Comparison of ENCODE assay signal across 16 cellular contexts in the genomic region with DNA sequence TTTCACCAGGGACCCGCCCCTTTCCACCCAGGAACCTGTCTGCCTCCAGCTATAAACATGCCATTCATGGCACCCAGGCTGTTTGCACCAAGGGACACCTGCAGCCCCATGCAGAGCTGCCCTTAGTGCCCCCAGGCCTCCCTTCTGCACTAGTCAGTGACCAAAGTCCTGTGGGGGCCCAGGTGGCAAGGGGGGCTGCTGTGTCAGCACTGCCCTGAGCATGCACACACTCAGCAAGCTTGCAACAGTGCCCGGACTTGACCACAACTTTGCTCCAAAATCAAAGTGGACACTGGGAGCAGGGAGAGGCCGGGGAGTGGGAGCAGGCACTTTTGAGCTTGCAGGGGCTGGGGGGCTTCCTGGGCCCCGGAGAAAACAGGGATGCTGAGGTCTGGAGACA.
DNase-seq lines count a peak whose midpoint lies in the region; ATAC-seq and TF ChIP-seq lines count a peak whose summit lies in the region.
"Had no signal": no experiment of that assay in that cellular context is flagged by ENCODE, and none has a peak within 500 bp of the region (broad histone marks: within the 10 kb centered on the region; RNA-seq: fewer than 3 reads in every experiment).

No MANE protein-coding gene starts in this region.

- DNase-seq in GM23338 (ENCODE audit: low spot score): no peak
- no peak for DNase-seq in CD8-positive, alpha-beta memory T cell
- no peak for DNase-seq in T-helper 2 cell treated with Interferon-gamma antibody and Interleukin-4, amounts not matched to agents 5 μg/mL and 100 μg/mL, for 36 hours (ENCODE audit: low spot score)
- DNase-seq in naive thymus-derived CD4-positive, alpha-beta T cell: no peak
- DNase-seq: anterior cingulate cortex; DND-41; dorsolateral prefrontal cortex; NCI-H1417 treated with DMSO at 0.1 percent for 48 hours; NCI-H510A; nucleus accumbens; stimulated activated naive CD8-positive, alpha-beta T cell treated with anti-CD3 and anti-CD28 coated beads, Interleukin-15, amount 100 ng/mL, for 72 hours had no signal

- H3K79me2 ChIP-seq in GM23338 (replicated peaks; ENCODE audit: insufficient read depth): no peaks in the 10 kb centered on the region

- POLR2A ChIA-PET in CD8-positive, alpha-beta memory T cell (lab: Charles Lee): no interaction called here
- POLR2A ChIA-PET in naive thymus-derived CD4-positive, alpha-beta T cell (lab: Charles Lee): no interaction called here

- peak overlapping the region; percentile 96 for H3K27ac ChIP-seq in GM23338 (ENCODE audit: low read depth)
- H3K27ac ChIP-seq in HUES64 (ENCODE audit: low read depth, low read length): peak overlapping the region; percentile 94
- H3K27ac ChIP-seq in CD8-positive, alpha-beta memory T cell (ENCODE audit: low read depth, low read length): no peak overlapping the region
- no peak overlapping the region for H3K27ac ChIP-seq in naive thymus-derived CD4-positive, alpha-beta T cell (ENCODE audit: low read depth, low read length)
- H3K27ac ChIP-seq: BLaER1, dorsolateral prefrontal cortex had no signal

- peak; percentile 30 for ATAC-seq in GM18907 (IDR thresholded peaks at IDR 0.05; ENCODE audit: unreplicated experiment)
- no peak for ATAC-seq in GM23338
- no peak for ATAC-seq in GM18873 (IDR thresholded peaks at IDR 0.05; ENCODE audit: low FRiP score, unreplicated experiment)
- ATAC-seq in naive thymus-derived CD4-positive, alpha-beta T cell: no peak
- ATAC-seq: stimulated activated naive CD8-positive, alpha-beta T cell treated with anti-CD3 and anti-CD28 coated beads, Interleukin-15, amount 100 ng/mL, for 72 hours had no signal

- no peaks in the 10 kb centered on the region for H4K20me1 ChIP-seq in GM23338 (replicated peaks; ENCODE audit: insufficient read depth)
- H4K20me1 ChIP-seq: BLaER1 had no signal

- H2AFZ ChIP-seq in GM23338 (no peak overlapping the region), neuron (ENCODE audit: low read depth, low read length) (peak overlapping the region; percentile 68)

- CTCF ChIA-PET in CD8-positive, alpha-beta memory T cell (lab: Charles Lee): no interaction called here
- CTCF ChIA-PET in naive thymus-derived CD4-positive, alpha-beta T cell (lab: Charles Lee): no interaction called here

- no peak overlapping the region for H3K4me2 ChIP-seq in GM23338
- H3K4me2 ChIP-seq: BLaER1 had no signal

- no peak overlapping the region for H3K4me3 Mint-ChIP-seq in GM23338
- no peak overlapping the region for H3K4me3 Mint-ChIP-seq in CD8-positive, alpha-beta memory T cell
- H3K4me3 Mint-ChIP-seq in T-helper 2 cell treated with Interferon-gamma antibody and Interleukin-4, amounts not matched to agents 5 μg/mL and 100 μg/mL, for 36 hours: no peak overlapping the region
- no peak overlapping the region for H3K4me3 Mint-ChIP-seq in naive thymus-derived CD4-positive, alpha-beta T cell
- H3K4me3 Mint-ChIP-seq: stimulated activated naive CD8-positive, alpha-beta T cell treated with anti-CD3 and anti-CD28 coated beads, Interleukin-15, amount 100 ng/mL, for 72 hours had no signal

- peaks cover 10% of the 10 kb centered on the region for H3K9me3 Mint-ChIP-seq in GM23338
- peaks cover 5 to 14% (median 8%) of the 10 kb centered on the region in 5 donors for H3K9me3 Mint-ChIP-seq in CD8-positive, alpha-beta memory T cell
- H3K9me3 Mint-ChIP-seq in T-helper 2 cell treated with Interferon-gamma antibody and Interleukin-4, amounts not matched to agents 5 μg/mL and 100 μg/mL, for 36 hours: peaks cover 5% of the 10 kb centered on the region
- H3K9me3 Mint-ChIP-seq in naive thymus-derived CD4-positive, alpha-beta T cell: peaks cover 0 to 12% (median 0%) of the 10 kb centered on the region in 11 donors

- no peaks in the 10 kb centered on the region for H3K27me3 ChIP-seq in GM23338 (ENCODE audit: insufficient read depth)
- no peaks in the 10 kb centered on the region for H3K27me3 ChIP-seq in HUES64 (ENCODE audit: insufficient read depth, low read length)
- no peaks in the 10 kb centered on the region for H3K27me3 ChIP-seq in neuron (ENCODE audit: insufficient read depth, low read length)
- H3K27me3 ChIP-seq in CD8-positive, alpha-beta memory T cell (ENCODE audit: insufficient read depth, low read length, poor library complexity, severe bottlenecking): no peaks in the 10 kb centered on the region
- H3K27me3 ChIP-seq in naive thymus-derived CD4-positive, alpha-beta T cell (ENCODE audit: control insufficient read depth in 2 of 2, insufficient read depth in 2 of 2, low read length in 2 of 2): no peaks in the 10 kb centered on the region
- H3K27me3 ChIP-seq: BLaER1 had no signal

- H3K36me3 ChIP-seq in GM23338 (ENCODE audit: insufficient read depth) (no peaks in the 10 kb centered on the region), HUES64 (ENCODE audit: insufficient read depth, low read length) (no peaks in the 10 kb centered on the region), neuron (ENCODE audit: insufficient read depth, low read length) (no peaks in the 10 kb centered on the region)
- no peaks in the 10 kb centered on the region for H3K36me3 ChIP-seq in CD8-positive, alpha-beta memory T cell (ENCODE audit: insufficient read depth, low read length)
- H3K36me3 ChIP-seq in naive thymus-derived CD4-positive, alpha-beta T cell (ENCODE audit: control insufficient read depth in 2 of 3, insufficient read depth in 3 of 3, low read length in 3 of 3): no peaks in the 10 kb centered on the region
- H3K36me3 ChIP-seq: BLaER1 had no signal

- peaks cover 6% of the 10 kb centered on the region; the same call in 1 of the 2 replicates for H3K9me2 ChIP-seq in GM23338 (ENCODE audit: insufficient read depth)

- H3K27ac Mint-ChIP-seq in GM23338: peak overlapping the region; percentile 21; the same call in 1 of the 2 replicates
- no peak overlapping the region for H3K27ac Mint-ChIP-seq in CD8-positive, alpha-beta memory T cell
- no peak overlapping the region for H3K27ac Mint-ChIP-seq in T-helper 2 cell treated with Interferon-gamma antibody and Interleukin-4, amounts not matched to agents 5 μg/mL and 100 μg/mL, for 36 hours
- no peak overlapping the region for H3K27ac Mint-ChIP-seq in naive thymus-derived CD4-positive, alpha-beta T cell
- H3K27ac Mint-ChIP-seq: stimulated activated naive CD8-positive, alpha-beta T cell treated with anti-CD3 and anti-CD28 coated beads, Interleukin-15, amount 100 ng/mL, for 72 hours had no signal

- peaks cover 7% of the 10 kb centered on the region for H3K27me3 Mint-ChIP-seq in GM23338 (ENCODE audit: insufficient read depth, low read depth, poor library complexity)
- no peaks in the 10 kb centered on the region for H3K27me3 Mint-ChIP-seq in CD8-positive, alpha-beta memory T cell
- H3K27me3 Mint-ChIP-seq in T-helper 2 cell treated with Interferon-gamma antibody and Interleukin-4, amounts not matched to agents 5 μg/mL and 100 μg/mL, for 36 hours (ENCODE audit: low read depth): no peaks in the 10 kb centered on the region
- H3K27me3 Mint-ChIP-seq in naive thymus-derived CD4-positive, alpha-beta T cell: no peaks in the 10 kb centered on the region
- H3K27me3 Mint-ChIP-seq: stimulated activated naive CD8-positive, alpha-beta T cell treated with anti-CD3 and anti-CD28 coated beads, Interleukin-15, amount 100 ng/mL, for 72 hours had no signal

- TF ChIP-seq CTCF in GM23338 (conservative IDR thresholded peaks at IDR 0.05; ENCODE audit: low read depth in 2 of 2): no peak

- peaks cover 37% of the 10 kb centered on the region for H3K4me1 ChIP-seq in GM23338 (ENCODE audit: insufficient read depth)
- peaks cover 57% of the 10 kb centered on the region for H3K4me1 ChIP-seq in HUES64 (ENCODE audit: insufficient read depth, low read length)
- H3K4me1 ChIP-seq in neuron (ENCODE audit: insufficient read depth, low read length): peaks cover 5% of the 10 kb centered on the region
- no peaks in the 10 kb centered on the region for H3K4me1 ChIP-seq in CD8-positive, alpha-beta memory T cell (ENCODE audit: insufficient read depth, low read length)
- no peaks in the 10 kb centered on the region for H3K4me1 ChIP-seq in naive thymus-derived CD4-positive, alpha-beta T cell (ENCODE audit: control insufficient read depth in 2 of 2, insufficient read depth in 2 of 2, low read length in 2 of 2)
- H3K4me1 ChIP-seq: BLaER1 had no signal

- peak overlapping the region; percentile 59; the same call in 1 of the 2 replicates for H3K9ac ChIP-seq in HUES64 (ENCODE audit: low read depth, low read length)
- H3K9ac ChIP-seq: BLaER1 had no signal

- H3F3A ChIP-seq in GM23338 (replicated peaks; ENCODE audit: low read depth): no peaks in the 10 kb centered on the region; the same call in 1 of the 2 replicates

- H3K4me1 Mint-ChIP-seq in GM23338: peaks cover 49% of the 10 kb centered on the region
- H3K4me1 Mint-ChIP-seq in CD8-positive, alpha-beta memory T cell: no peaks in the 10 kb centered on the region
- H3K4me1 Mint-ChIP-seq in T-helper 2 cell treated with Interferon-gamma antibody and Interleukin-4, amounts not matched to agents 5 μg/mL and 100 μg/mL, for 36 hours (ENCODE audit: low read depth): no peaks in the 10 kb centered on the region
- peaks cover 0 to 1% (median 0%) of the 10 kb centered on the region in 7 donors for H3K4me1 Mint-ChIP-seq in naive thymus-derived CD4-positive, alpha-beta T cell
- H3K4me1 Mint-ChIP-seq: stimulated activated naive CD8-positive, alpha-beta T cell treated with anti-CD3 and anti-CD28 coated beads, Interleukin-15, amount 100 ng/mL, for 72 hours had no signal

- intact Hi-C loops in naive thymus-derived CD4-positive, alpha-beta T cell (cut with micrococcal nuclease): no loop called here

- H3K4me3 ChIP-seq in GM23338 (no peak overlapping the region), HUES64 (ENCODE audit: low read length) (no peak overlapping the region), neuron (ENCODE audit: low read length) (no peak overlapping the region)
- H3K4me3 ChIP-seq in CD8-positive, alpha-beta memory T cell (ENCODE audit: low read length): no peak overlapping the region
- no peak overlapping the region for H3K4me3 ChIP-seq in naive thymus-derived CD4-positive, alpha-beta T cell (ENCODE audit: low read length)
- H3K4me3 ChIP-seq: BLaER1, dorsolateral prefrontal cortex had no signal

- WGBS in HUES64: 92% methylated on average over 4 of the region's 4 CpGs

- H3K36me3 Mint-ChIP-seq in GM23338 (ENCODE audit: low read depth): peaks cover 33% of the 10 kb centered on the region; the same call in 2 of the 3 replicates
- H3K36me3 Mint-ChIP-seq in CD8-positive, alpha-beta memory T cell: no peaks in the 10 kb centered on the region
- H3K36me3 Mint-ChIP-seq in T-helper 2 cell treated with Interferon-gamma antibody and Interleukin-4, amounts not matched to agents 5 μg/mL and 100 μg/mL, for 36 hours (ENCODE audit: low read depth): no peaks in the 10 kb centered on the region
- no peaks in the 10 kb centered on the region for H3K36me3 Mint-ChIP-seq in naive thymus-derived CD4-positive, alpha-beta T cell

- H3K9me3 ChIP-seq in HUES64 (ENCODE audit: insufficient read depth, low read depth, low read length) (no peaks in the 10 kb centered on the region), neuron (ENCODE audit: low read length) (no peaks in the 10 kb centered on the region)
- no peaks in the 10 kb centered on the region for H3K9me3 ChIP-seq in CD8-positive, alpha-beta memory T cell (ENCODE audit: low read length)
- no peaks in the 10 kb centered on the region for H3K9me3 ChIP-seq in naive thymus-derived CD4-positive, alpha-beta T cell (ENCODE audit: control insufficient read depth in 2 of 3, low read length in 3 of 3)
- H3K9me3 ChIP-seq: BLaER1 had no signal

TF ChIP-seq in GM23338, 12 proteins besides CTCF, POLR2A, EP300 and RAD21 (continues in another document):
- TF ChIP-seq ZNF331 (CRISPR knock-in tag; IDR thresholded peaks at IDR 0.05; ENCODE audit: low read depth): no peak

Comparison
In these comparisons a context has a peak if more than half of its experiments do, and no peak if none do; other contexts are left out.
1. H3K27ac ChIP-seq: peak in GM23338 (single experiment) and HUES64 (single experiment); none in CD8-positive, alpha-beta memory T cell (single experiment) and naive thymus-derived CD4-positive, alpha-beta T cell (single experiment).